31 cellular contexts compared by ENCODE assay signal in the genomic region with DNA sequence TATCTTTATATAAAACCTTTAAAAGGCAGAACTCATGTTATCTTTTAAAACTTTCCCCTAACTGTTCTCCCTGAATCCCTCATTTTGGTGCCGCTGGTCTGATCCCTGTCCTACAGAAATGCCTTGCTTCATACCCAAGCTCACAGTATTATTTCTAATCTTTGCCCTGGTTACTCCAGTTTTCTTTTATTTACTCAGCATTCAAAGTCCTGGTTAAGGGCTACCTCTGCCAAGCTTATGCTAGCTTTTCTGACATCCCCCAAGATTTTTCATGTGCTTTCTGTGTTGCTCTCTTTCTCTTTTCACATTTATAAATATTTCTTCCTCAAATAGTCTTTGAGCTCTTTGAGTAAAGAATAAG.
DNase-seq lines count a peak whose midpoint lies in the region; ATAC-seq and TF ChIP-seq lines count a peak whose summit lies in the region.
"Had no signal": no experiment of that assay in that cellular context is flagged by ENCODE, and none has a peak within 500 bp of the region (broad histone marks: within the 10 kb centered on the region; RNA-seq: fewer than 3 reads in every experiment).

No MANE protein-coding gene starts in this region.

- H3K9me3 ChIP-seq in right lobe of liver, result no peaks in the 10 kb centered on the region
- no peaks in the 10 kb centered on the region for H3K9me3 ChIP-seq in subcutaneous abdominal adipose tissue (ENCODE audit: control insufficient read depth in 5 of 5, low read length in 5 of 5)
- H3K9me3 ChIP-seq: esophagus squamous epithelium had no signal

- H3K27me3 Mint-ChIP-seq in activated T-cell treated with anti-CD3 and anti-CD28 coated beads, Interleukin-2, amount 50 U/mL, for 24 hours, result no peaks in the 10 kb centered on the region
- no peaks in the 10 kb centered on the region for H3K27me3 Mint-ChIP-seq in activated T-cell treated with anti-CD3 and anti-CD28 coated beads, Interleukin-2, amount 50 U/mL, for 4 hours (ENCODE audit: low read depth)
- no peaks in the 10 kb centered on the region for H3K27me3 Mint-ChIP-seq in activated naive CD8-positive, alpha-beta T cell treated with anti-CD3 and anti-CD28 coated beads for 36 hours
- H3K27me3 Mint-ChIP-seq: brain; CD4-positive, alpha-beta T cell had no signal

- H3K4me1 ChIP-seq in right lobe of liver (peaks cover 0 to 55% (median 16%) of the 10 kb centered on the region in 4 donors), subcutaneous abdominal adipose tissue (ENCODE audit: control insufficient read depth in 5 of 5, insufficient read depth in 5 of 5, low read length in 5 of 5) (peaks cover 0 to 34% (median 29%) of the 10 kb centered on the region in 5 donors)

- H3K27ac Mint-ChIP-seq in activated T-cell treated with anti-CD3 and anti-CD28 coated beads, Interleukin-2, amount 50 U/mL, for 24 hours, result peak overlapping the region; percentile 79
- peak overlapping the region; percentile 63 for H3K27ac Mint-ChIP-seq in activated naive CD8-positive, alpha-beta T cell treated with anti-CD3 and anti-CD28 coated beads for 36 hours
- H3K27ac Mint-ChIP-seq: brain; CD4-positive, alpha-beta T cell; nephron; T-helper 1 cell treated with Interleukin-12 subunit alpha and Interleukin-12 subunit beta and Interleukin-4 antibody, amounts not matched to agents 30 μg/mL and 1 μg/mL, for 36 hours had no signal

- H3K4me3 ChIP-seq in right lobe of liver (no peak overlapping the region), subcutaneous abdominal adipose tissue (ENCODE audit: low read depth in 1 of 5, low read length in 5 of 5) (no peak overlapping the region)
- H3K4me3 ChIP-seq: esophagus squamous epithelium, heart left ventricle, lung, PC-9 had no signal

- H3K4me3 Mint-ChIP-seq in activated T-cell treated with anti-CD3 and anti-CD28 coated beads, Interleukin-2, amount 50 U/mL, for 24 hours, result no peak overlapping the region
- H3K4me3 Mint-ChIP-seq in activated T-cell treated with anti-CD3 and anti-CD28 coated beads, Interleukin-2, amount 50 U/mL, for 4 hours, result no peak overlapping the region
- H3K4me3 Mint-ChIP-seq in activated naive CD8-positive, alpha-beta T cell treated with anti-CD3 and anti-CD28 coated beads for 36 hours, result no peak overlapping the region
- H3K4me3 Mint-ChIP-seq: brain; CD4-positive, alpha-beta T cell; nephron; T-helper 1 cell treated with Interleukin-12 subunit alpha and Interleukin-12 subunit beta and Interleukin-4 antibody, amounts not matched to agents 30 μg/mL and 1 μg/mL, for 36 hours had no signal

- TF ChIP-seq CTCF in right lobe of liver (IDR thresholded peaks at IDR 0.05), result no peak

- 50% methylated on average over 1 of the region's 1 CpG for WGBS in right lobe of liver (ENCODE audit: insufficient coverage, low coverage, low lambda C conversion rate, missing lambda C conversion rate)

- DNase-seq in activated T-cell treated with anti-CD3 and anti-CD28 coated beads, Interleukin-2, amount 50 U/mL, for 24 hours, result no peak
- DNase-seq in activated T-cell treated with anti-CD3 and anti-CD28 coated beads, Interleukin-2, amount 50 U/mL, for 4 hours, result no peak
- no peak for DNase-seq in activated naive CD8-positive, alpha-beta T cell treated with anti-CD3 and anti-CD28 coated beads for 36 hours
- peak in 1 of 3 donors; percentile 54 for DNase-seq in right lobe of liver
- DNase-seq in AG20443 (ENCODE audit: low spot score), result no peak
- no peak for DNase-seq in NCI-H146 (lab: John Stamatoyannopoulos, UW)
- DNase-seq: activated CD4-positive, CD25-positive, alpha-beta regulatory T cell treated with anti-CD3 and anti-CD28 coated beads, Interleukin-2, amount 50 U/mL, for 72 hours; activated CD8-positive, alpha-beta memory T cell treated with anti-CD3 and anti-CD28 coated beads for 24 hours; activated T-cell treated with anti-CD3 and anti-CD28 coated beads for 4 hours; CD4-positive, alpha-beta T cell; cerebellar nuclear complex; EL; esophagus squamous epithelium; foreskin melanocyte; heart left ventricle; KBM-7; kidney; NCI-H1105 treated with DMSO at 0.1 percent for 48 hours; NCI-H1930; NCI-H2171 treated with DMSO at 0.1 percent for 48 hours; NCI-H524; PC-9; stimulated activated CD4-positive, alpha-beta T cell treated with anti-CD3 and anti-CD28 coated beads, Interleukin-4, amount 100 ng/mL, for 4 hours had no signal

- intact Hi-C loops in right lobe of liver (cut with DNase I), result no loop called here

- H3K36me3 ChIP-seq in right lobe of liver, result no peaks in the 10 kb centered on the region
- peaks cover 0 to 4% (median 3%) of the 10 kb centered on the region in 5 donors for H3K36me3 ChIP-seq in subcutaneous abdominal adipose tissue (ENCODE audit: control insufficient read depth in 5 of 5, insufficient read depth in 5 of 5, low read length in 5 of 5)

- H3K27ac ChIP-seq in right lobe of liver, result peak overlapping the region in 2 of 3 donors; percentile 29 to 45
- peak overlapping the region; percentile 3 for H3K27ac ChIP-seq in subcutaneous abdominal adipose tissue (ENCODE audit: low read depth, low read length)
- H3K27ac ChIP-seq: esophagus squamous epithelium, PC-9 had no signal

- no peak overlapping the region for H3K9ac ChIP-seq in subcutaneous abdominal adipose tissue (ENCODE audit: low read length in 5 of 5)

- no peak for ATAC-seq in activated T-cell treated with anti-CD3 and anti-CD28 coated beads, Interleukin-2, amount 50 U/mL, for 4 hours
- ATAC-seq in right lobe of liver (peak; percentile 65 to 81 (median 74)), HG03175 (IDR thresholded peaks at IDR 0.05; ENCODE audit: unreplicated experiment) (no peak)
- ATAC-seq: heart left ventricle, Right ventricle myocardium inferior, SK-N-SH treated with all-trans-retinoic acid at 6 μM for 48 hours had no signal

- H3K9me3 Mint-ChIP-seq in activated T-cell treated with anti-CD3 and anti-CD28 coated beads, Interleukin-2, amount 50 U/mL, for 24 hours, result peaks cover 7% of the 10 kb centered on the region
- H3K9me3 Mint-ChIP-seq in activated T-cell treated with anti-CD3 and anti-CD28 coated beads, Interleukin-2, amount 50 U/mL, for 4 hours, result peaks cover 10% of the 10 kb centered on the region
- peaks cover 11% of the 10 kb centered on the region for H3K9me3 Mint-ChIP-seq in activated naive CD8-positive, alpha-beta T cell treated with anti-CD3 and anti-CD28 coated beads for 36 hours
- H3K9me3 Mint-ChIP-seq: brain; CD4-positive, alpha-beta T cell; nephron; T-helper 1 cell treated with Interleukin-12 subunit alpha and Interleukin-12 subunit beta and Interleukin-4 antibody, amounts not matched to agents 30 μg/mL and 1 μg/mL, for 36 hours had no signal

- no peak for TF ChIP-seq POLR2A in right lobe of liver (IDR thresholded peaks at IDR 0.05)

- peaks cover 14% of the 10 kb centered on the region for H3K36me3 Mint-ChIP-seq in activated T-cell treated with anti-CD3 and anti-CD28 coated beads, Interleukin-2, amount 50 U/mL, for 24 hours (ENCODE audit: low read depth)
- peaks cover 14% of the 10 kb centered on the region for H3K36me3 Mint-ChIP-seq in activated T-cell treated with anti-CD3 and anti-CD28 coated beads, Interleukin-2, amount 50 U/mL, for 4 hours (ENCODE audit: insufficient read depth)
- H3K36me3 Mint-ChIP-seq in activated naive CD8-positive, alpha-beta T cell treated with anti-CD3 and anti-CD28 coated beads for 36 hours, result peaks cover 29% of the 10 kb centered on the region

- peaks cover 75% of the 10 kb centered on the region for H3K4me1 Mint-ChIP-seq in activated T-cell treated with anti-CD3 and anti-CD28 coated beads, Interleukin-2, amount 50 U/mL, for 24 hours (ENCODE audit: low read depth)
- H3K4me1 Mint-ChIP-seq in activated T-cell treated with anti-CD3 and anti-CD28 coated beads, Interleukin-2, amount 50 U/mL, for 4 hours (ENCODE audit: low read depth), result peaks cover 75% of the 10 kb centered on the region
- H3K4me1 Mint-ChIP-seq in activated naive CD8-positive, alpha-beta T cell treated with anti-CD3 and anti-CD28 coated beads for 36 hours, result peaks cover 64% of the 10 kb centered on the region
- H3K4me1 Mint-ChIP-seq: nephron had no signal

- no peaks in the 10 kb centered on the region for H3K27me3 ChIP-seq in right lobe of liver
- H3K27me3 ChIP-seq in subcutaneous abdominal adipose tissue (ENCODE audit: control insufficient read depth in 5 of 5, insufficient read depth in 4 of 5, low read length in 5 of 5), result no peaks in the 10 kb centered on the region
- H3K27me3 ChIP-seq: esophagus squamous epithelium, heart left ventricle had no signal

Comparison
In these comparisons a context has a peak if more than half of its experiments do, and no peak if none do; other contexts are left out.
1. ATAC-seq: peak in right lobe of liver (4 of 4); none in activated T-cell treated with anti-CD3 and anti-CD28 coated beads, Interleukin-2, amount 50 U/mL, for 4 hours (0 of 2) and HG03175 (single experiment).